ENCODE assay signal across 11 cellular contexts in genomic region chr5:7324919-7325318, GRCh38.
"Had no signal": no experiment of that assay in that cellular context is flagged by ENCODE, and none has a peak within 500 bp of the region (broad histone marks: within the 10 kb centered on the region; RNA-seq: fewer than 3 reads in every experiment).

No MANE protein-coding gene starts in this region.

- H3K4me1 ChIP-seq: HAP-1 had no signal

- DNase-seq: GM23248, GOT3, H7, H9, HCEC 1CT, HFFc6 had no signal

- H2AFZ ChIP-seq: GM23248 had no signal

- H3K4me3 ChIP-seq: GM23248, GM23338, HAP-1 had no signal

- ATAC-seq: GM23338, HCT116 had no signal

- H3K4me2 ChIP-seq: GM23338 had no signal

- H3K9ac ChIP-seq: GM23248 had no signal

- H3K36me3 ChIP-seq: HAP-1 had no signal

- H3K27ac ChIP-seq: GM23248 had no signal

- H3K9me3 ChIP-seq: HAP-1 had no signal

- FAIRE-seq: H1, H54 had no signal
